12 cellular contexts compared by ENCODE assay signal in the genomic region with DNA sequence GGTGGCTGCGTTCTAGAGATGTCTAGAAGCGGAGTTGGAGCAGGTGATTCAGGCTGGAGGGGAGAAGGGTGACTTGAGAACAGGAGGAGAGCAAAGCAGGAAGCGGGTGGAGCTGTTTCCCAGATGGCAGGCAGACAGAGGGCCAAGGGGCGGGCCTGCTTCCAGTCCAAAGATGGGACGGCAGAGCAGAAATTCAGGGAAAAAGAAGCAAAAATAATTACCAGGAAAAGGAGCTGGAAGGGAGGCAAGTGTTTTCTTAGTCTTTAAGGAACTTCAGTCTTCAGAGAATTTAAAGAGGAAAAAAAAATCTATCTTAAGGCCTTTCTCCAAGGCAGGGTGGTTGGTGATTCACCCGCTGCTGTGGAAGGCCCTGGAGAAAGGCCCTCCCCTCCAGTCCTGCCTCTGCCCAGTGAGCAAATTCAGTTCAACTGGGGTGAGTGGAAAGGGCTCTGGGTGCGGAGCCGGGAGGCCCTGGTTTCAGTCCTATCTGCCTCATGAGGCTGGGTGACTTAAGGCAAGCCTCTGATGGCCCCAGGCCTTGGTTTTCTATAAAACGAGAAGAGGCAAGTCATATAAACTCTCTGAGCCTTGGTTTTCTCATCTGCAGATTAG. TPM values are rescaled to one million over a fixed set of nuclear protein-coding genes. Genes with fewer than 3 reads are reported as not detected.
A peak's percentile ranks its signal among the peaks of the same experiment; 100 is the strongest.
DNase-seq lines count a peak whose midpoint lies in the region; ATAC-seq, FAIRE-seq and TF ChIP-seq lines count a peak whose summit lies in the region.
"Had no signal": no experiment of that assay in that cellular context is flagged by ENCODE, and none has a peak within 500 bp of the region (broad histone marks: within the 10 kb centered on the region; RNA-seq: fewer than 3 reads in every experiment).

No MANE protein-coding gene starts in this region.

- no peak overlapping the region for H3K4me3 ChIP-seq in K562
- H3K4me3 ChIP-seq in HepG2 (replicated peaks in 1 of 3; ENCODE audit: insufficient read depth in 1 of 3, low read depth in 2 of 3, low read length in 3 of 3) = no peak overlapping the region
- H3K4me3 ChIP-seq in upper lobe of right lung = no peak overlapping the region

- TF ChIP-seq CTCF in K562 (IDR thresholded peaks at IDR 0.05 in 2 of 3, conservative IDR thresholded peaks at IDR 0.05 in 1 of 3; ENCODE audit: insufficient read depth in 2 of 3, low read depth in 1 of 3, low read length in 3 of 3) (no peak), HepG2 (CRISPR knock-in tag; IDR thresholded peaks at IDR 0.05) (no peak), upper lobe of right lung (IDR thresholded peaks at IDR 0.05) (no peak)

- H3K9me3 Mint-ChIP-seq in activated CD8-positive, alpha-beta memory T cell treated with anti-CD3 and anti-CD28 coated beads, Interleukin-2, amount 10 ng/mL, durations not matched to agents 7 days and 5 days (ENCODE audit: low read depth) = no peaks in the 10 kb centered on the region
- H3K9me3 Mint-ChIP-seq: stimulated activated naive CD8-positive, alpha-beta T cell treated with anti-CD3 and anti-CD28 coated beads, Interleukin-15, amount 100 ng/mL, for 72 hours had no signal

- peak; percentile 51 for DNase-seq in DMS153 (lab: John Stamatoyannopoulos, UW)
- DNase-seq in DMS153 treated with DMSO at 0.1 percent for 48 hours (lab: John Stamatoyannopoulos, UW; ENCODE audit: unreplicated experiment) = no peak
- DNase-seq in K562 (ENCODE audit: extremely low read depth in 1 of 4, low spot score in 3 of 4) = peak in 3 of 4 experiments; percentile 29 to 46 (median 35)
- DNase-seq in HepG2 (ENCODE audit: low spot score) = no peak
- peak; percentile 78 for DNase-seq in upper lobe of right lung
- DNase-seq in medulla oblongata (ENCODE audit: extremely low spot score) = no peak
- DNase-seq in left lobe of liver (ENCODE audit: low spot score) = no peak
- no peak for DNase-seq in activated CD8-positive, alpha-beta memory T cell treated with anti-CD3 and anti-CD28 coated beads, Interleukin-2, amount 10 ng/mL, durations not matched to agents 7 days and 5 days
- DNase-seq: Karpas-422; stimulated activated naive CD8-positive, alpha-beta T cell treated with anti-CD3 and anti-CD28 coated beads, Interleukin-15, amount 100 ng/mL, for 72 hours had no signal

- H3K9ac ChIP-seq in K562 (ENCODE audit: insufficient read depth in 1 of 2, low read depth in 2 of 2, low read length in 2 of 2) = peak overlapping the region; percentile 33 to 53; a peak in 2 of 4 replicates
- H3K9ac ChIP-seq in HepG2 (ENCODE audit: insufficient read depth, low read depth, low read length) = no peak overlapping the region

- H3K36me3 ChIP-seq in K562 (ENCODE audit: control insufficient read depth, insufficient read depth, low read length) (no peaks in the 10 kb centered on the region), HepG2 (replicated peaks in 1 of 2; ENCODE audit: control insufficient read depth in 1 of 2, insufficient read depth in 2 of 2, low read length in 2 of 2) (no peaks in the 10 kb centered on the region), upper lobe of right lung (no peaks in the 10 kb centered on the region)

- no peak for FAIRE-seq in K562 (lab: Jason Lieb, UNC)
- no peak for FAIRE-seq in HepG2 (lab: Jason Lieb, UNC)
- FAIRE-seq: islet of Langerhans had no signal

- intact Hi-C loops in K562 (cut with micrococcal nuclease) = no loop called here
- intact Hi-C loops in HepG2 (cut with micrococcal nuclease; ENCODE audit: unreplicated experiment) = loop anchor here (2.0 kb wide), 1 partner anchor 20 kb away; no protein-coding TSS in a partner anchor
- intact Hi-C loops in upper lobe of right lung (cut with DNase I) = no loop called here

- H2AFZ ChIP-seq in K562 (ENCODE audit: low read depth, low read length) (peak overlapping the region; percentile 82), HepG2 (ENCODE audit: low read length) (no peak overlapping the region)

- ATAC-seq in K562 (peak; percentile 5; the same call in 1 of the 3 replicates), HepG2 (peak; percentile 28; the same call in 2 of the 3 replicates), upper lobe of right lung (peak; percentile 58), left lobe of liver (no peak)
- ATAC-seq in activated CD8-positive, alpha-beta memory T cell treated with anti-CD3 and anti-CD28 coated beads, Interleukin-2, amount 10 ng/mL, durations not matched to agents 7 days and 5 days = no peak
- ATAC-seq: stimulated activated naive CD8-positive, alpha-beta T cell treated with anti-CD3 and anti-CD28 coated beads, Interleukin-15, amount 100 ng/mL, for 72 hours had no signal

- H3K9me1 ChIP-seq in K562 (ENCODE audit: control insufficient read depth, insufficient read depth, low read length) = no peaks in the 10 kb centered on the region

- no peak overlapping the region; the same call in 1 of the 2 replicates for H3K4me2 ChIP-seq in K562 (ENCODE audit: insufficient read depth, low read length)
- H3K4me2 ChIP-seq in HepG2 (ENCODE audit: low read depth, low read length) = no peak overlapping the region

- no peaks in the 10 kb centered on the region for H3K4me1 Mint-ChIP-seq in activated CD8-positive, alpha-beta memory T cell treated with anti-CD3 and anti-CD28 coated beads, Interleukin-2, amount 10 ng/mL, durations not matched to agents 7 days and 5 days

- no peaks in the 10 kb centered on the region for H3K36me3 Mint-ChIP-seq in activated CD8-positive, alpha-beta memory T cell treated with anti-CD3 and anti-CD28 coated beads, Interleukin-2, amount 10 ng/mL, durations not matched to agents 7 days and 5 days

- in situ Hi-C loops in K562 (cut with MboI) = no loop called here
- in situ Hi-C loops in HepG2 (cut with HindIII; ENCODE audit: extremely low pct_ligation_motif_present, low pct_unique_long_range_greater_than_20kb) = no loop called here

- no peak overlapping the region for H3K27ac Mint-ChIP-seq in activated CD8-positive, alpha-beta memory T cell treated with anti-CD3 and anti-CD28 coated beads, Interleukin-2, amount 10 ng/mL, durations not matched to agents 7 days and 5 days

- CTCF ChIA-PET in K562 (lab: Yijun Ruan, JAX; ENCODE audit: low intra/inter-chr PET ratio) (no interaction called here), HepG2 (lab: Yijun Ruan, JAX; ENCODE audit: low intra/inter-chr PET ratio, low total read pairs) (no interaction called here)
- CTCF ChIA-PET in activated CD8-positive, alpha-beta memory T cell treated with anti-CD3 and anti-CD28 coated beads, Interleukin-2, amount 10 ng/mL, durations not matched to agents 7 days and 5 days (lab: Charles Lee) = interaction anchor here (0.6 to 1.1 kb wide), 2 partner anchors 33 to 1524 kb away, joined by 3 read pairs; no protein-coding TSS in a partner anchor

- TF ChIP-seq EP300 in K562 (IDR thresholded peaks at IDR 0.05; ENCODE audit: low read length) (no peak), HepG2 (IDR thresholded peaks at IDR 0.05; ENCODE audit: low read depth in 2 of 2, low read length in 2 of 2) (no peak), HepG2 (CRISPR knock-in tag; IDR thresholded peaks at IDR 0.05; ENCODE audit: borderline replicate concordance) (no peak)

- H3K27ac ChIP-seq in K562 (ENCODE audit: extremely low read depth, low read depth, low read length) = peak overlapping the region; percentile 73; the same call in 1 of the 3 replicates
- H3K27ac ChIP-seq in HepG2 (ENCODE audit: extremely low read length, insufficient read depth, low read length) = no peak overlapping the region
- H3K27ac ChIP-seq in upper lobe of right lung = peak overlapping the region; percentile 82

- POLR2A ChIA-PET in K562 (lab: Yijun Ruan, JAX) (interaction anchor here (1.5 to 1.8 kb wide), 3 partner anchors 23 to 30 kb away, joined by 6 to 8 read pairs (median 7); no protein-coding TSS in a partner anchor), HepG2 (lab: Yijun Ruan, JAX) (interaction anchor here (1.4 to 2.4 kb wide), 3 partner anchors 19 to 29 kb away, joined by 4 to 13 read pairs (median 6); no protein-coding TSS in a partner anchor)

- H3K79me2 ChIP-seq in K562 (ENCODE audit: control insufficient read depth, insufficient read depth, low read length) = peaks cover 1% of the 10 kb centered on the region; the same call in 2 of the 3 replicates
- H3K79me2 ChIP-seq in HepG2 (ENCODE audit: insufficient read depth, low read length) = no peaks in the 10 kb centered on the region

- H4K20me1 ChIP-seq in K562 (replicated peaks; ENCODE audit: control insufficient read depth, insufficient read depth, low read length) (no peaks in the 10 kb centered on the region), HepG2 (ENCODE audit: insufficient read depth, low read length) (peaks cover 3% of the 10 kb centered on the region)

- peaks cover 33% of the 10 kb centered on the region for H3K27me3 Mint-ChIP-seq in activated CD8-positive, alpha-beta memory T cell treated with anti-CD3 and anti-CD28 coated beads, Interleukin-2, amount 10 ng/mL, durations not matched to agents 7 days and 5 days

- no peak for TF ChIP-seq RAD21 in K562 (CRISPR knock-in tag; conservative IDR thresholded peaks at IDR 0.05 in 1 of 2, IDR thresholded peaks at IDR 0.05 in 1 of 2)
- no peak for TF ChIP-seq RAD21 in HepG2 (CRISPR knock-in tag; IDR thresholded peaks at IDR 0.05)

- no peaks in the 10 kb centered on the region for H3K27me3 ChIP-seq in K562 (ENCODE audit: control insufficient read depth in 2 of 2, insufficient read depth in 2 of 2, low read length in 2 of 2)
- H3K27me3 ChIP-seq in HepG2 (ENCODE audit: control insufficient read depth in 1 of 2, insufficient read depth in 2 of 2, low read length in 2 of 2) = peaks cover 6 to 74% of the 10 kb centered on the region in 2 experiments; a peak in 4 of 5 replicates
- H3K27me3 ChIP-seq in upper lobe of right lung = peaks cover 12% of the 10 kb centered on the region

- H3K9me3 ChIP-seq in K562 (replicated peaks; ENCODE audit: control insufficient read depth, insufficient read depth, low read depth, low read length) (no peaks in the 10 kb centered on the region), HepG2 (ENCODE audit: low read length) (no peaks in the 10 kb centered on the region), upper lobe of right lung (no peaks in the 10 kb centered on the region)

- BruUV-seq in K562 (replicated peaks; lab: Mats Ljungman, UMichigan) (no TSS peak), HepG2 (replicated peaks; lab: Mats Ljungman, UMichigan) (no TSS peak)

- WGBS in K562 (ENCODE audit: insufficient coverage, low coverage, missing lambda C conversion rate) = 45% methylated on average over 7 of the region's 9 CpGs
- 12% methylated on average over 9 of the region's 9 CpGs for WGBS in HepG2 (ENCODE audit: low lambda C conversion rate)

- H3K4me1 ChIP-seq in K562 (replicated peaks in 1 of 2; ENCODE audit: control insufficient read depth in 2 of 2, insufficient read depth in 2 of 2, low read length in 2 of 2) (peaks cover 32 to 45% of the 10 kb centered on the region in 2 experiments), HepG2 (ENCODE audit: insufficient read depth, low read length) (peaks cover 50% of the 10 kb centered on the region), upper lobe of right lung (peaks cover 29% of the 10 kb centered on the region)

- TF ChIP-seq POLR2A in K562 (conservative IDR thresholded peaks at IDR 0.05) (no peak), HepG2 (IDR thresholded peaks at IDR 0.05; ENCODE audit: insufficient read depth in 1 of 2, low read depth in 2 of 2, low read length in 2 of 2) (no peak)

- no peak overlapping the region for H3K4me3 Mint-ChIP-seq in activated CD8-positive, alpha-beta memory T cell treated with anti-CD3 and anti-CD28 coated beads, Interleukin-2, amount 10 ng/mL, durations not matched to agents 7 days and 5 days
- H3K4me3 Mint-ChIP-seq: stimulated activated naive CD8-positive, alpha-beta T cell treated with anti-CD3 and anti-CD28 coated beads, Interleukin-15, amount 100 ng/mL, for 72 hours had no signal

RNA-seq across cellular contexts. Expression of gene CREB3L1, which starts 4.5 kb away (rescaled TPM):
- total RNA-seq in K562 (2011; cell fraction: chromatin; rRNA removed; ENCODE audit: low replicate concordance) = 19.2 and 27.7 TPM in 2 replicates
- 19.9 and 20.2 TPM in 2 replicates for total RNA-seq in K562 (2011; cell fraction: nucleolus; rRNA removed)
- total RNA-seq in K562 (2011; cell fraction: nucleoplasm; rRNA removed) = 24.8 and 32.7 TPM in 2 replicates
- total RNA-seq in K562 (2014; rRNA removed) = 4.1 and 7.1 TPM in 2 replicates
- 3.7 and 5.2 TPM in 2 replicates for total RNA-seq in K562 (2014; rRNA removed; fragmentation: Illumina TruSeq; extraction: Trizol)
- total RNA-seq in K562 (2015; rRNA removed; fragmentation: Illumina TruSeq; extraction: Trizol) = 2.4 and 5.5 TPM in 2 replicates
- total RNA-seq in K562 (2021) = 24.9 and 27.6 TPM in 2 replicates
- polyA plus RNA-seq in K562 (2011; rRNA removed) = 1.3 and 3.0 TPM in 2 replicates
- polyA plus RNA-seq in K562 (2011; cell fraction: cytosol; rRNA removed) = 2.3 and 2.9 TPM in 2 replicates
- polyA plus RNA-seq in K562 (2011; cell fraction: nucleus; rRNA removed) = 4.5 and 7.2 TPM in 2 replicates
- 17.1 and 21.9 TPM in 2 replicates for polyA plus RNA-seq in K562 (2012)
- 16.2 and 20.5 TPM in 2 replicates for polyA plus RNA-seq in K562 (2014; fragmentation: Illumina TruSeq; extraction: Trizol)
- 1 to 10 TPM; 1.2 to 1.4 TPM for polyA plus RNA-seq in K562 (2014; fragmentation: Nextera tagmentation; extraction: Ambion mirVana)
- polyA plus RNA-seq in K562 (2014; rRNA removed) = 4.9 and 5.3 TPM in 2 replicates
- polyA minus RNA-seq in K562 (2011; rRNA and poly(A)+ RNA removed) = 4.1 and 4.8 TPM in 2 replicates
- polyA minus RNA-seq in K562 (2011; cell fraction: cytosol; rRNA and poly(A)+ RNA removed) = 15.2 and 25.1 TPM in 2 replicates
- 3.4 and 5.2 TPM in 2 replicates for polyA minus RNA-seq in K562 (2011; cell fraction: nucleus; rRNA and poly(A)+ RNA removed)
- not detected in 2 replicates for total RNA-seq in HepG2 (2016; rRNA removed; fragmentation: Illumina TruSeq; extraction: Trizol)
- total RNA-seq in HepG2 (2016; cell fraction: cytosol; rRNA removed; fragmentation: Illumina TruSeq; extraction: Trizol; ENCODE audit: low read depth) = not detected in 2 replicates
- not detected in 2 replicates for total RNA-seq in HepG2 (2016; cell fraction: insoluble cytoplasmic fraction; rRNA removed; fragmentation: Illumina TruSeq; extraction: Trizol)
- not detected in 2 replicates for total RNA-seq in HepG2 (2016; cell fraction: membrane; rRNA removed; fragmentation: Illumina TruSeq; extraction: Trizol)
- total RNA-seq in HepG2 (2016; cell fraction: nucleus; rRNA removed; fragmentation: Illumina TruSeq; extraction: Trizol) = not detected in 2 replicates
- not detected in 2 replicates for polyA plus RNA-seq in HepG2 (2011; rRNA removed)
- not detected in 2 replicates for polyA plus RNA-seq in HepG2 (2011; cell fraction: cytosol; rRNA removed)
- polyA plus RNA-seq in HepG2 (2011; cell fraction: nucleus; rRNA removed) = not detected in 2 replicates
- polyA plus RNA-seq in HepG2 (2012) = 0.04 TPM in 1 of 2 replicates, not detected in the other
- not detected in 2 replicates for polyA plus RNA-seq in HepG2 (2016; cell fraction: cytosol; fragmentation: Illumina TruSeq; extraction: Trizol; ENCODE audit: low read depth)
- not detected in 2 replicates for polyA plus RNA-seq in HepG2 (2016; cell fraction: insoluble cytoplasmic fraction; fragmentation: Illumina TruSeq; extraction: Trizol; ENCODE audit: low read depth)
- 0.13 TPM in 1 of 2 replicates, not detected in the other for polyA plus RNA-seq in HepG2 (2016; cell fraction: membrane; fragmentation: Illumina TruSeq; extraction: Trizol; ENCODE audit: low read depth)
- polyA plus RNA-seq in HepG2 (2016; cell fraction: nucleus; fragmentation: Illumina TruSeq; extraction: Trizol; ENCODE audit: insufficient read depth, low read depth) = not detected in 2 replicates
- 0.12 and 1.6 TPM in 2 replicates for polyA minus RNA-seq in HepG2 (2011; rRNA and poly(A)+ RNA removed; ENCODE audit: low replicate concordance)
- polyA minus RNA-seq in HepG2 (2011; cell fraction: cytosol; rRNA and poly(A)+ RNA removed) = not detected in 2 replicates
- polyA minus RNA-seq in HepG2 (2011; cell fraction: nucleus; rRNA and poly(A)+ RNA removed) = not detected in 2 replicates
- total RNA-seq in upper lobe of right lung = 47.4 TPM
- total RNA-seq in left lobe of liver = 0.30 TPM
- total RNA-seq in activated CD8-positive, alpha-beta memory T cell treated with anti-CD3 and anti-CD28 coated beads, Interleukin-2, amount 10 ng/mL, durations not matched to agents 7 days and 5 days = not detected
- total RNA-seq: activated CD8-positive, alpha-beta memory T cell treated with anti-CD3 and anti-CD28 coated beads for 36 hours had no signal

Comparison
In these comparisons a context has a peak if more than half of its experiments do, and no peak if none do; other contexts are left out.
1. DNase-seq: peak in DMS153 (single experiment), K562 (3 of 4) and upper lobe of right lung (single experiment); none in DMS153 treated with DMSO at 0.1 percent for 48 hours (single experiment), HepG2 (single experiment), medulla oblongata (single experiment), left lobe of liver (single experiment) and activated CD8-positive, alpha-beta memory T cell treated with anti-CD3 and anti-CD28 coated beads, Interleukin-2, amount 10 ng/mL, durations not matched to agents 7 days and 5 days (single experiment).
2. ATAC-seq: peak in K562 (single experiment), HepG2 (single experiment) and upper lobe of right lung (single experiment); none in left lobe of liver (single experiment) and activated CD8-positive, alpha-beta memory T cell treated with anti-CD3 and anti-CD28 coated beads, Interleukin-2, amount 10 ng/mL, durations not matched to agents 7 days and 5 days (single experiment).